ENCODE assay signal across 6 cellular contexts in the genomic region with DNA sequence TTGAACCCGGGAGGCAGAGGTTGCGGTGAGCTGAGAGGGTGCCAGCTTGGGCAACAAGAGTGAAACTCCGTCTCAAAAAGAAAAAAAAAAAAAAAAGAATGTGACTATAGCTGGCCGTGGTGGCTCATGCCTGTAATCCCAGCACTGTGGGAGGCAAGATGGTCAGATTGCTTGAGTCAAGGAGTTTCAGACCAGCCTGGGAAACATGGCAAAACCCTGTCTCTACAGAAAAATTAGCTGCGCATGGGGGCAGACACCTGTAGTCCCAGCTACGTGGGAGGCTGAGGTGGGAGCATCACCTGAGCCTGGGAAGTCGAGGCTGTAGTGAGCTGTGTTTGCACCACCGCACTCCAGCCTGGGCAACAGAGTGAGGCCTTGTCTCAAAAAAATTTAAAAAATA. TPM values are rescaled to one million over a fixed set of nuclear protein-coding genes. Genes with fewer than 3 reads are reported as not detected.
"Had no signal": no experiment of that assay in that cellular context is flagged by ENCODE, and none has a peak within 500 bp of the region (broad histone marks: within the 10 kb centered on the region; RNA-seq: fewer than 3 reads in every experiment).

No MANE protein-coding gene starts in this region.

RNA-seq across cellular contexts. Expression of gene SLC52A3, which starts 59.7 kb away (rescaled TPM):
- total RNA-seq: glomerular endothelial cell, mammary epithelial cell, neural crest cell, osteoblast, skeletal muscle tissue had no signal
- polyA plus RNA-seq: smooth muscle cell had no signal
